In genomic region chr14:35766700-35767082, GRCh38 we compare ENCODE assay signal across 20 cellular contexts. TPM values are rescaled to one million over a fixed set of nuclear protein-coding genes. Genes with fewer than 3 reads are reported as not detected.
DNase-seq lines count a peak whose midpoint lies in the region; ATAC-seq lines count a peak whose summit lies in the region.
"Had no signal": no experiment of that assay in that cellular context is flagged by ENCODE, and none has a peak within 500 bp of the region (broad histone marks: within the 10 kb centered on the region; RNA-seq: fewer than 3 reads in every experiment).

No MANE protein-coding gene starts in this region.

- H3K36me3 Mint-ChIP-seq in activated naive CD4-positive, alpha-beta T cell treated with anti-CD3 and anti-CD28 coated beads, Interleukin-2, amount 50 U/mL, for 72 hours, result peaks cover 0 to 9% of the 10 kb centered on the region in 2 donors
- peaks cover 9% of the 10 kb centered on the region for H3K36me3 Mint-ChIP-seq in activated naive CD8-positive, alpha-beta T cell treated with anti-CD3 and anti-CD28 coated beads, Interleukin-2, amount 50 U/mL, for 24 hours (ENCODE audit: low read depth)

- H3K9me3 Mint-ChIP-seq in activated naive CD4-positive, alpha-beta T cell treated with anti-CD3 and anti-CD28 coated beads, Interleukin-2, amount 50 U/mL, for 72 hours, result no peaks in the 10 kb centered on the region
- no peaks in the 10 kb centered on the region for H3K9me3 Mint-ChIP-seq in activated naive CD8-positive, alpha-beta T cell treated with anti-CD3 and anti-CD28 coated beads, Interleukin-2, amount 50 U/mL, for 24 hours
- H3K9me3 Mint-ChIP-seq: HFFc6, immature natural killer cell had no signal

- H3K4me2 ChIP-seq in neuronal stem cell (ENCODE audit: insufficient read depth, low read length, poor library complexity, severe bottlenecking), result no peak overlapping the region
- H3K4me2 ChIP-seq: hepatocyte had no signal

- no peak overlapping the region for H3K9ac ChIP-seq in neuronal stem cell (ENCODE audit: low read depth, low read length, poor library complexity)

- no peak overlapping the region for H3K14ac ChIP-seq in neuronal stem cell (ENCODE audit: low read length)

- peaks cover 0 to 2% of the 10 kb centered on the region in 2 donors for H3K36me3 ChIP-seq in neuronal stem cell (replicated peaks in 1 of 2; ENCODE audit: control insufficient read depth in 2 of 2, insufficient read depth in 2 of 2, low read length in 2 of 2)

- H4K8ac ChIP-seq in neuronal stem cell (ENCODE audit: low read depth, low read length), result no peak overlapping the region

- no peaks in the 10 kb centered on the region for H3K9me3 ChIP-seq in neuronal stem cell (replicated peaks in 1 of 2; ENCODE audit: control insufficient read depth in 2 of 2, insufficient read depth in 1 of 2, low read depth in 1 of 2, low read length in 2 of 2)
- H3K9me3 ChIP-seq: adrenal gland, sigmoid colon, vagina had no signal

- H3K4me3 ChIP-seq in neuronal stem cell (ENCODE audit: low read length in 2 of 2), result no peak overlapping the region
- H3K4me3 ChIP-seq: adrenal gland, hepatocyte, sigmoid colon, vagina had no signal

- no peak overlapping the region for H2AK5ac ChIP-seq in neuronal stem cell (ENCODE audit: low read depth, low read length)

- H3K79me1 ChIP-seq in neuronal stem cell (ENCODE audit: low read depth, low read length), result no peaks in the 10 kb centered on the region

- no peaks in the 10 kb centered on the region for H3K27me3 Mint-ChIP-seq in activated naive CD8-positive, alpha-beta T cell treated with anti-CD3 and anti-CD28 coated beads, Interleukin-2, amount 50 U/mL, for 24 hours

- peak in 1 of 2 donors; percentile 16 for DNase-seq in activated naive CD4-positive, alpha-beta T cell treated with anti-CD3 and anti-CD28 coated beads, Interleukin-2, amount 50 U/mL, for 72 hours (ENCODE audit: low spot score in 2 of 2)
- no peak for DNase-seq in activated naive CD4-positive, alpha-beta T cell treated with anti-CD3 and anti-CD28 coated beads, Interleukin-2, amount 50 U/mL, for 16 hours
- DNase-seq in KBM-7 (peak; percentile 23), RKO (ENCODE audit: low spot score) (no peak), neuronal stem cell (ENCODE audit: low spot score) (no peak), inferior parietal cortex (ENCODE audit: extremely low spot score) (no peak)
- no peak for DNase-seq in activated naive CD8-positive, alpha-beta T cell treated with anti-CD3 and anti-CD28 coated beads, Interleukin-2, amount 50 U/mL, for 24 hours
- DNase-seq: adrenal gland; DMS79 treated with DMSO at 0.1 percent for 48 hours; effector CD8-positive, alpha-beta T cell; HFFc6; immature natural killer cell; NCI-H1105; NCI-H2081; NCI-H446; posterior cingulate gyrus; SHP77; sigmoid colon had no signal

- no peaks in the 10 kb centered on the region for H3K4me1 ChIP-seq in neuronal stem cell (ENCODE audit: control insufficient read depth in 2 of 2, insufficient read depth in 1 of 2, low read depth in 1 of 2, low read length in 2 of 2)
- H3K4me1 ChIP-seq: adrenal gland, sigmoid colon, vagina had no signal

- H4K91ac ChIP-seq in neuronal stem cell (ENCODE audit: low read depth, low read length, poor library complexity), result no peak overlapping the region

- H2BK12ac ChIP-seq in neuronal stem cell (ENCODE audit: low read length), result no peak overlapping the region

- no peak overlapping the region for H3K4ac ChIP-seq in neuronal stem cell (ENCODE audit: low read length)

- no CpG with 5 or more reads among the region's 2 CpGs for WGBS in neuronal stem cell (ENCODE audit: extremely low coverage in 2 of 2, insufficient read length in 2 of 2, insufficient replicate concordance in 1 of 2), 2 donors

- H3K18ac ChIP-seq in neuronal stem cell (ENCODE audit: low read length), result no peak overlapping the region

- H3K27me3 ChIP-seq in neuronal stem cell (ENCODE audit: control insufficient read depth in 3 of 3, insufficient read depth in 3 of 3, low read depth in 1 of 3, low read length in 3 of 3), result no peaks in the 10 kb centered on the region
- H3K27me3 ChIP-seq: adrenal gland, hepatocyte, sigmoid colon, vagina had no signal

- peaks cover 18% of the 10 kb centered on the region for H3K4me1 Mint-ChIP-seq in activated naive CD8-positive, alpha-beta T cell treated with anti-CD3 and anti-CD28 coated beads, Interleukin-2, amount 50 U/mL, for 24 hours

- peak overlapping the region in 1 of 2 donors; percentile 74 for H3K27ac Mint-ChIP-seq in activated naive CD4-positive, alpha-beta T cell treated with anti-CD3 and anti-CD28 coated beads, Interleukin-2, amount 50 U/mL, for 72 hours
- no peak overlapping the region for H3K27ac Mint-ChIP-seq in activated naive CD8-positive, alpha-beta T cell treated with anti-CD3 and anti-CD28 coated beads, Interleukin-2, amount 50 U/mL, for 24 hours
- H3K27ac Mint-ChIP-seq: HFFc6 had no signal

- H2BK15ac ChIP-seq in neuronal stem cell (ENCODE audit: low read length), result no peak overlapping the region

- H2AFZ ChIP-seq in neuronal stem cell (ENCODE audit: low read length), result no peak overlapping the region
- H2AFZ ChIP-seq: hepatocyte had no signal

- in situ Hi-C loops in KBM-7 (cut with MboI; ENCODE audit: low pct_unique_long_range_greater_than_20kb, low sequenced_read_pairs), result no loop called here

- no peak overlapping the region for H2BK5ac ChIP-seq in neuronal stem cell (ENCODE audit: low read length)

- H3K27ac ChIP-seq in neuronal stem cell (replicated peaks; ENCODE audit: low read length), result no peak overlapping the region
- H3K27ac ChIP-seq: adrenal gland, hepatocyte, sigmoid colon, vagina had no signal

- H3K4me3 Mint-ChIP-seq in activated naive CD8-positive, alpha-beta T cell treated with anti-CD3 and anti-CD28 coated beads, Interleukin-2, amount 50 U/mL, for 24 hours, result no peak overlapping the region
- H3K4me3 Mint-ChIP-seq: HFFc6, immature natural killer cell had no signal

- H2BK120ac ChIP-seq in neuronal stem cell (ENCODE audit: low read depth, low read length), result no peak overlapping the region

- H3K23ac ChIP-seq in neuronal stem cell (ENCODE audit: low read depth, low read length, poor library complexity), result no peak overlapping the region

- ATAC-seq in activated naive CD4-positive, alpha-beta T cell treated with anti-CD3 and anti-CD28 coated beads, Interleukin-2, amount 50 U/mL, for 72 hours, result peak; percentile 77 to 98
- ATAC-seq in activated naive CD8-positive, alpha-beta T cell treated with anti-CD3 and anti-CD28 coated beads, Interleukin-2, amount 50 U/mL, for 24 hours, result peak; percentile 89

RNA-seq across cellular contexts. Expression of gene RALGAPA1, which starts 42.4 kb away (rescaled TPM):
- 10 to 100 TPM; 22.5 to 34.7 TPM for total RNA-seq in activated naive CD4-positive, alpha-beta T cell treated with anti-CD3 and anti-CD28 coated beads, Interleukin-2, amount 50 U/mL, for 72 hours
- polyA plus RNA-seq in neuronal stem cell (2013, experiment 1 of 2), result 8.0 TPM
- polyA plus RNA-seq in neuronal stem cell (2013, experiment 2 of 2), result 8.3 TPM

RNA-seq across cellular contexts. Expression of gene BRMS1L, which starts 59.4 kb away (rescaled TPM):
- 1 to 10 TPM; 5.1 to 5.7 TPM for total RNA-seq in activated naive CD4-positive, alpha-beta T cell treated with anti-CD3 and anti-CD28 coated beads, Interleukin-2, amount 50 U/mL, for 72 hours
- polyA plus RNA-seq in neuronal stem cell (2013, experiment 1 of 2), result 13.7 TPM
- polyA plus RNA-seq in neuronal stem cell (2013, experiment 2 of 2), result 13.5 TPM
